Comparison of ENCODE assay signal across 11 cellular contexts in genomic region chr2:65070856-65071255, GRCh38. TPM values are rescaled to one million over a fixed set of nuclear protein-coding genes. Genes with fewer than 3 reads are reported as not detected.
DNase-seq lines count a peak whose midpoint lies in the region; ATAC-seq, FAIRE-seq and TF ChIP-seq lines count a peak whose summit lies in the region.
"Had no signal": no experiment of that assay in that cellular context is flagged by ENCODE, and none has a peak within 500 bp of the region (broad histone marks: within the 10 kb centered on the region; RNA-seq: fewer than 3 reads in every experiment).

No MANE protein-coding gene starts in this region.

- H3K36me3 Mint-ChIP-seq in MCF 10A (ENCODE audit: insufficient read depth, unreplicated experiment): peaks cover 38% of the 10 kb centered on the region

- no peaks in the 10 kb centered on the region for H3K9me3 ChIP-seq in A549
- no peaks in the 10 kb centered on the region for H3K9me3 ChIP-seq in DOHH2 (ENCODE audit: control insufficient read depth, insufficient read depth, low read length)
- no peaks in the 10 kb centered on the region for H3K9me3 ChIP-seq in muscle layer of duodenum (ENCODE audit: control insufficient read depth in 1 of 2, low read length in 2 of 2)
- H3K9me3 ChIP-seq: SJSA1 had no signal

- H3K36me3 ChIP-seq in DOHH2 (ENCODE audit: control insufficient read depth, low read length) (peaks cover 48% of the 10 kb centered on the region), muscle layer of duodenum (ENCODE audit: control insufficient read depth in 1 of 2, insufficient read depth in 2 of 2, low read length in 2 of 2) (peaks cover 34 to 40% of the 10 kb centered on the region in 2 donors)

- peaks cover 28% of the 10 kb centered on the region for H3K4me1 Mint-ChIP-seq in MCF 10A (ENCODE audit: insufficient read depth, unreplicated experiment)

- no peaks in the 10 kb centered on the region for H3K27me3 Mint-ChIP-seq in MCF 10A (ENCODE audit: insufficient read depth, unreplicated experiment)

- TF ChIP-seq POLR2A in A549 (IDR thresholded peaks at IDR 0.05; ENCODE audit: low read length): no peak

- CTCF ChIA-PET in A549 (lab: Yijun Ruan, JAX): interaction anchor here (0.6 to 7.3 kb wide), 14 partner anchors 7 to 116 kb away, joined by 3 to 69 read pairs (median 4); partner anchors contain the start of gene CEP68
- CTCF ChIA-PET in MCF 10A (lab: Yijun Ruan, JAX): interaction anchor here (0.8 to 2.6 kb wide), 6 partner anchors 9 to 503 kb away, joined by 3 to 11 read pairs (median 4); partner anchors contain the start of gene CEP68

- peaks cover 31% of the 10 kb centered on the region for H3K4me1 ChIP-seq in A549
- peaks cover 28% of the 10 kb centered on the region for H3K4me1 ChIP-seq in DOHH2 (ENCODE audit: control insufficient read depth, low read length)
- peaks cover 21 to 42% of the 10 kb centered on the region in 2 donors for H3K4me1 ChIP-seq in muscle layer of duodenum (ENCODE audit: control insufficient read depth in 1 of 2, insufficient read depth in 2 of 2, low read length in 2 of 2)

- no peak for TF ChIP-seq RAD21 in A549 (conservative IDR thresholded peaks at IDR 0.05 in 1 of 2, IDR thresholded peaks at IDR 0.05 in 1 of 2)

- TF ChIP-seq CTCF in A549 (IDR thresholded peaks at IDR 0.05): no peak
- no peak for TF ChIP-seq CTCF in DOHH2 (IDR thresholded peaks at IDR 0.05; ENCODE audit: low read depth, low read length, poor library complexity, severe bottlenecking)
- TF ChIP-seq CTCF in MCF 10A (IDR thresholded peaks at IDR 0.05; ENCODE audit: unreplicated experiment): no peak

- DNase-seq in A549 (ENCODE audit: low read depth in 1 of 2, low spot score in 1 of 2) (no peak), MCF 10A (ENCODE audit: unreplicated experiment) (no peak), foreskin melanocyte (no peak)
- DNase-seq: NCI-H446 treated with DMSO at 0.1 percent for 48 hours had no signal

- H4K20me1 ChIP-seq in DOHH2 (ENCODE audit: control insufficient read depth, insufficient read depth, low read depth, low read length): no peaks in the 10 kb centered on the region

- intact Hi-C loops in MCF 10A (cut with micrococcal nuclease): loop anchor here (5.0 kb wide), 1 partner anchor 501 kb away; no protein-coding TSS in a partner anchor

- H3K27ac ChIP-seq in A549: peak overlapping the region; percentile 3 to 58; a peak in 3 of 6 replicates
- no peak overlapping the region for H3K27ac ChIP-seq in DOHH2 (ENCODE audit: low read depth, low read length)
- peak overlapping the region; percentile 85 for H3K27ac ChIP-seq in muscle layer of duodenum (ENCODE audit: low read length)
- H3K27ac ChIP-seq: SJSA1 had no signal

- POLR2A ChIA-PET in A549 (lab: Yijun Ruan, JAX) (interaction anchor here (0.7 to 2.5 kb wide), 4 partner anchors 14 to 157 kb away, joined by 3 to 13 read pairs (median 6); partner anchors contain the start of genes ACTR2, CEP68 and RAB1A), MCF 10A (lab: Yijun Ruan, JAX) (interaction anchor here (0.6 to 7.6 kb wide), 4 partner anchors 13 to 855 kb away, joined by 3 to 72 read pairs (median 8); partner anchors contain the start of genes CEP68 and RAB1A)

- H3K4me3 Mint-ChIP-seq in MCF 10A (ENCODE audit: unreplicated experiment): no peak overlapping the region
- H3K4me3 Mint-ChIP-seq: mesothelial cell of epicardium had no signal

- 89% methylated on average over 6 of the region's 6 CpGs for WGBS in A549 (ENCODE audit: missing lambda C conversion rate)

- no peak for TF ChIP-seq EP300 in A549 (IDR thresholded peaks at IDR 0.05)

- no peaks in the 10 kb centered on the region for H3K9me2 ChIP-seq in DOHH2 (replicated peaks; ENCODE audit: control insufficient read depth, low read length)

- H3K4me3 ChIP-seq in A549: no peak overlapping the region
- no peak overlapping the region for H3K4me3 ChIP-seq in DOHH2 (ENCODE audit: low read length)
- no peak overlapping the region for H3K4me3 ChIP-seq in muscle layer of duodenum (ENCODE audit: low read depth in 1 of 2, low read length in 2 of 2)
- H3K4me3 ChIP-seq: SJSA1 had no signal

- 0 out of 2 replicates have a peak, but pooled peaks cover 3% of the 10 kb centered on the region for H3F3A ChIP-seq in DOHH2 (ENCODE audit: control insufficient read depth, insufficient read depth)

- H3K27me3 ChIP-seq in DOHH2 (ENCODE audit: control insufficient read depth, low read length): no peaks in the 10 kb centered on the region
- no peaks in the 10 kb centered on the region for H3K27me3 ChIP-seq in muscle layer of duodenum (ENCODE audit: low read depth, low read length)
- H3K27me3 ChIP-seq: SJSA1 had no signal

- H3K27ac Mint-ChIP-seq in MCF 10A (ENCODE audit: low read depth, unreplicated experiment): peak overlapping the region; percentile 78

- H3K79me2 ChIP-seq in DOHH2 (ENCODE audit: control insufficient read depth, low read length): no peaks in the 10 kb centered on the region

- FAIRE-seq in A549 (lab: Jason Lieb, UNC): no peak

- peak; percentile 1; a peak in 1 of 6 replicates for ATAC-seq in A549
- no peak for ATAC-seq in HG02852 (IDR thresholded peaks at IDR 0.05; ENCODE audit: unreplicated experiment)
- no peak for ATAC-seq in HG02571 (IDR thresholded peaks at IDR 0.05; ENCODE audit: unreplicated experiment)
- no peak for ATAC-seq in GM19463 (IDR thresholded peaks at IDR 0.05; ENCODE audit: unreplicated experiment)

- H3K4me2 ChIP-seq in A549 (peak overlapping the region; percentile 20), DOHH2 (ENCODE audit: low read length) (peak overlapping the region; percentile 27; the same call in 1 of the 2 replicates)

- BruUV-seq in MCF 10A (replicated peaks; lab: Mats Ljungman, UMichigan): no TSS peak

- no peaks in the 10 kb centered on the region for H3K9me3 Mint-ChIP-seq in MCF 10A (ENCODE audit: unreplicated experiment)
- H3K9me3 Mint-ChIP-seq: mesothelial cell of epicardium had no signal

TF ChIP-seq in A549, 52 proteins besides CTCF, POLR2A, EP300 and RAD21:
- TF ChIP-seq KDM5A (IDR thresholded peaks at IDR 0.05): no peak
- TF ChIP-seq MYC (IDR thresholded peaks at IDR 0.05; ENCODE audit: borderline replicate concordance, low read length): no peak
- TF ChIP-seq E2F6 (IDR thresholded peaks at IDR 0.05; ENCODE audit: borderline replicate concordance, low read depth): no peak
- TF ChIP-seq NR3C1 (IDR thresholded peaks at IDR 0.05): no peak
TF ChIP-seq in A549: peak in this region for 0.

RNA-seq across cellular contexts. Expression of gene CEP68, which starts 14.6 kb away (rescaled TPM):
- polyA plus RNA-seq in A549 (2011; rRNA removed): 9.2 and 9.3 TPM in 2 replicates
- polyA plus RNA-seq in A549 (2012; cell fraction: cytosol; rRNA removed): 5.7 and 9.1 TPM in 2 replicates
- 10.7 TPM in 2 replicates for polyA plus RNA-seq in A549 (2012; cell fraction: nucleus; rRNA removed)
- polyA plus RNA-seq in A549 (2017; fragmentation: RNase III; extraction: RNeasy Plus Mini Kit Qiagen cat#74134 plus additional on column Dnase treatment): 6.3 to 6.9 TPM (median 6.8 TPM) in 3 replicates
- 12.6 and 14.2 TPM in 2 replicates for polyA minus RNA-seq in A549 (2011; rRNA and poly(A)+ RNA removed)
- 5.4 and 7.2 TPM in 2 replicates for total RNA-seq in MCF 10A (2022)

RNA-seq across cellular contexts. Expression of gene RAB1A, which starts 59.0 kb away (rescaled TPM):
- 351 and 417 TPM in 2 replicates for polyA plus RNA-seq in A549 (2011; rRNA removed)
- polyA plus RNA-seq in A549 (2012; cell fraction: cytosol; rRNA removed): 166 and 174 TPM in 2 replicates
- polyA plus RNA-seq in A549 (2012; cell fraction: nucleus; rRNA removed): 34.8 and 53.4 TPM in 2 replicates
- 269 to 320 TPM (median 308 TPM) in 3 replicates for polyA plus RNA-seq in A549 (2017; fragmentation: RNase III; extraction: RNeasy Plus Mini Kit Qiagen cat#74134 plus additional on column Dnase treatment)
- polyA minus RNA-seq in A549 (2011; rRNA and poly(A)+ RNA removed): 60.8 and 99.9 TPM in 2 replicates
- 128 and 131 TPM in 2 replicates for total RNA-seq in MCF 10A (2022)

Comparison
In these comparisons a context has a peak if more than half of its experiments do, and no peak if none do; other contexts are left out.
1. ATAC-seq: peak in A549 (2 of 2); none in HG02852 (single experiment), HG02571 (single experiment) and GM19463 (single experiment).